ENCODE assay signal across 11 cellular contexts in the genomic region with DNA sequence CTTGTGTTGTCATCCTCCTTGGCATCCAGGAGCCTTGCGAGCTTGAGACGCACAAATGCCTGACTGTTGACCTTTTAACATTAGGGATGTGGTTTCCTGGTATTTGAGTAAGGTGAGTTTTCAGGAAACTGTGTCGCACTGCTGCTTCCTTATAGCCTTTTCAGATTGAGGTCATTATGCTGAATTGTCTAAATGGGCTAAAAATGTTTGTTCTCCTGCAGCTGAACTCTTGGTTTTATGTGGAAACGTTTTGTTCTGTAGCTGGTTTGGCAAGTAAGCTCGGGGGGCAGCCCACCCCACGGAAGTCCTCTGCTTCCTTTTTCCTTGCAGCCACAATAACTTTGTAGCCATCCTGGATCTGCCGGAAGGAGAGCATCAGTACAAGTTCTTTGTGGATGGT. TPM values are rescaled to one million over a fixed set of nuclear protein-coding genes. Genes with fewer than 3 reads are reported as not detected.
DNase-seq lines count a peak whose midpoint lies in the region; ATAC-seq and TF ChIP-seq lines count a peak whose summit lies in the region.
"Had no signal": no experiment of that assay in that cellular context is flagged by ENCODE, and none has a peak within 500 bp of the region (broad histone marks: within the 10 kb centered on the region; RNA-seq: fewer than 3 reads in every experiment).

No MANE protein-coding gene starts in this region.

- peaks cover 80% of the 10 kb centered on the region for H3K36me3 Mint-ChIP-seq in activated CD4-positive, alpha-beta T cell treated with anti-CD3 and anti-CD28 coated beads, Interleukin-2, amount 10 ng/mL, durations not matched to agents 7 days and 5 days (ENCODE audit: low read depth)

- H3K27ac ChIP-seq in lung (ENCODE audit: low read depth in 1 of 2, low read length in 1 of 2), result peak overlapping the region; percentile 58 to 87
- peak overlapping the region; percentile 63 for H3K27ac ChIP-seq in suprapubic skin

- TF ChIP-seq CTCF in lung (IDR thresholded peaks at IDR 0.05; ENCODE audit: control extremely low read depth, extremely low read depth) (no peak), suprapubic skin (IDR thresholded peaks at IDR 0.05) (no peak), foreskin fibroblast (IDR thresholded peaks at IDR 0.05; ENCODE audit: low read depth, low read length) (no peak)

- H3K9me3 Mint-ChIP-seq in activated CD4-positive, alpha-beta T cell treated with anti-CD3 and anti-CD28 coated beads, Interleukin-2, amount 10 ng/mL, durations not matched to agents 7 days and 5 days, result no peaks in the 10 kb centered on the region

- H3K36me3 ChIP-seq in lung (ENCODE audit: control insufficient read depth in 2 of 2, insufficient read depth in 2 of 2, low read length in 2 of 2) (peaks cover 24 to 41% of the 10 kb centered on the region in 2 donors), suprapubic skin (peaks cover 70% of the 10 kb centered on the region)

- H3K27me3 ChIP-seq in lung (ENCODE audit: control insufficient read depth, insufficient read depth) (no peaks in the 10 kb centered on the region), suprapubic skin (no peaks in the 10 kb centered on the region)

- H3K4me3 Mint-ChIP-seq in activated CD4-positive, alpha-beta T cell treated with anti-CD3 and anti-CD28 coated beads, Interleukin-2, amount 10 ng/mL, durations not matched to agents 7 days and 5 days, result no peak overlapping the region

- no peak for TF ChIP-seq EP300 in suprapubic skin (IDR thresholded peaks at IDR 0.05)

- ATAC-seq in lung (ENCODE audit: insufficient read depth, low FRiP score) (no peak), HG03460 (IDR thresholded peaks at IDR 0.05; ENCODE audit: unreplicated experiment) (no peak), HG02759 (IDR thresholded peaks at IDR 0.05; ENCODE audit: unreplicated experiment) (no peak)
- ATAC-seq: HCT116 had no signal

- DNase-seq in activated CD4-positive, alpha-beta T cell treated with anti-CD3 and anti-CD28 coated beads, Interleukin-2, amount 10 ng/mL, durations not matched to agents 7 days and 5 days, result no peak
- no peak for DNase-seq in activated CD4-positive, alpha-beta T cell treated with anti-CD3 and anti-CD28 coated beads for 1 hour
- DNase-seq in dermis blood vessel endothelial cell (peak; percentile 96), lung (ENCODE audit: low spot score) (peak; percentile 36), suprapubic skin (ENCODE audit: low spot score in 2 of 2) (no peak), foreskin fibroblast (no peak)
- DNase-seq: amniotic stem cell had no signal

- peaks cover 14 to 17% of the 10 kb centered on the region in 2 donors for H3K4me1 ChIP-seq in lung (ENCODE audit: control insufficient read depth in 2 of 2, insufficient read depth in 2 of 2, low read length in 2 of 2)
- H3K4me1 ChIP-seq in suprapubic skin, result peaks cover 41% of the 10 kb centered on the region

- TF ChIP-seq POLR2A in suprapubic skin (IDR thresholded peaks at IDR 0.05), result no peak

- POLR2A ChIA-PET in activated CD4-positive, alpha-beta T cell treated with anti-CD3 and anti-CD28 coated beads, Interleukin-2, amount 10 ng/mL, durations not matched to agents 7 days and 5 days (lab: Charles Lee), result no interaction called here

- peaks cover 51% of the 10 kb centered on the region for H3K4me1 Mint-ChIP-seq in activated CD4-positive, alpha-beta T cell treated with anti-CD3 and anti-CD28 coated beads, Interleukin-2, amount 10 ng/mL, durations not matched to agents 7 days and 5 days

- H3K4me3 ChIP-seq in lung, result no peak overlapping the region
- no peak overlapping the region for H3K4me3 ChIP-seq in suprapubic skin
- no peak overlapping the region for H3K4me3 ChIP-seq in foreskin fibroblast (ENCODE audit: low read depth in 1 of 2, low read length in 2 of 2)
- H3K4me3 ChIP-seq: thoracic aorta had no signal

- peak overlapping the region; percentile 80 for H3K27ac Mint-ChIP-seq in activated CD4-positive, alpha-beta T cell treated with anti-CD3 and anti-CD28 coated beads, Interleukin-2, amount 10 ng/mL, durations not matched to agents 7 days and 5 days

- WGBS in lung, 2 donors, result 14 to 27% methylated on average over 7 of the region's 7 CpGs
- WGBS in suprapubic skin, result 75% methylated on average over 7 of the region's 7 CpGs

- CTCF ChIA-PET in activated CD4-positive, alpha-beta T cell treated with anti-CD3 and anti-CD28 coated beads, Interleukin-2, amount 10 ng/mL, durations not matched to agents 7 days and 5 days (lab: Charles Lee), result interaction anchor here (0.9 to 1.1 kb wide), 2 partner anchors 9 to 36 kb away, joined by 3 to 4 read pairs; no protein-coding TSS in a partner anchor

- no peaks in the 10 kb centered on the region for H3K27me3 Mint-ChIP-seq in activated CD4-positive, alpha-beta T cell treated with anti-CD3 and anti-CD28 coated beads, Interleukin-2, amount 10 ng/mL, durations not matched to agents 7 days and 5 days

- H3K9me3 ChIP-seq in lung (ENCODE audit: control insufficient read depth in 2 of 2, insufficient read depth in 1 of 2, low read length in 1 of 2) (no peaks in the 10 kb centered on the region), suprapubic skin (no peaks in the 10 kb centered on the region)
- H3K9me3 ChIP-seq: thoracic aorta had no signal

RNA-seq across cellular contexts. Expression of a gene that starts 5.7 kb away (rescaled TPM):
- total RNA-seq in activated CD4-positive, alpha-beta T cell treated with anti-CD3 and anti-CD28 coated beads, Interleukin-2, amount 10 ng/mL, durations not matched to agents 7 days and 5 days, result 10 to 100 TPM; 30.7 to 37.2 TPM
- total RNA-seq in dermis blood vessel endothelial cell (19.9 and 23.0 TPM in 2 replicates), lung (10 to 100 TPM; 36.5 to 57.5 TPM), suprapubic skin (10 to 100 TPM; 11.3 to 28.6 (median 15.1) TPM)
- 10 to 100 TPM; 34.7 to 39.3 TPM for polyA plus RNA-seq in lung

Comparison
In these comparisons a context has a peak if more than half of its experiments do, and no peak if none do; other contexts are left out.
1. DNase-seq: peak in dermis blood vessel endothelial cell (single experiment) and lung (single experiment); none in activated CD4-positive, alpha-beta T cell treated with anti-CD3 and anti-CD28 coated beads, Interleukin-2, amount 10 ng/mL, durations not matched to agents 7 days and 5 days (single experiment), activated CD4-positive, alpha-beta T cell treated with anti-CD3 and anti-CD28 coated beads for 1 hour (single experiment), suprapubic skin (0 of 2) and foreskin fibroblast (0 of 2).